21 cellular contexts compared by ENCODE assay signal in the genomic region with DNA sequence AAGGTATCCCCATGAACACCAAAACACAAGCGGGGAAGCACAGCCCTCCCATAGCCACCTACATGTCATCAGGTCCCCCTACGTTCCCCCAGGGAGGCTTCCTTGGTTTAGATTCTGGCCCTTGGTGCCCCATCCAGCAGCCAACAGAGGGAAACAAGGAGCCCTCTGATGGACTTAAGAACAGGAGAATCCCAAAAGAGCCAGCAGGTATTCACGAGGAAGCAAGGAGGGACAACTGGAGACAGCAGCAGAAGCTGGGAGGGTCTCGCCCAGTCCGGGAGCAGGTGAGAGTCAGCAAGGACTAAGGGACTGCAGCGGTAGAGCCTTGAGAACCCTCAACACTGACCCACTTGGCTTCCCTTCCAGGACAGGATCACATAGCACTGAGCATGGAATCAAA. TPM values are rescaled to one million over a fixed set of nuclear protein-coding genes. Genes with fewer than 3 reads are reported as not detected.
A peak's percentile ranks its signal among the peaks of the same experiment; 100 is the strongest.
DNase-seq lines count a peak whose midpoint lies in the region; ATAC-seq, FAIRE-seq and TF ChIP-seq lines count a peak whose summit lies in the region.
"Had no signal": no experiment of that assay in that cellular context is flagged by ENCODE, and none has a peak within 500 bp of the region (broad histone marks: within the 10 kb centered on the region; RNA-seq: fewer than 3 reads in every experiment).

No MANE protein-coding gene starts in this region.

- no peaks in the 10 kb centered on the region for H3K36me3 ChIP-seq in bronchial epithelial cell (ENCODE audit: control insufficient read depth, insufficient read depth, low read length)
- H3K36me3 ChIP-seq: right atrium auricular region, SJSA1 had no signal

- POLR2A ChIA-PET in AG04450 (lab: Yijun Ruan, JAX): no interaction called here

- no peaks in the 10 kb centered on the region for H3K9me3 ChIP-seq in AG04450 (ENCODE audit: control insufficient read depth, insufficient read depth, low read length)
- H3K9me3 ChIP-seq: right atrium auricular region, SJSA1 had no signal

- intact Hi-C loops in natural killer cell (cut with micrococcal nuclease): no loop called here

- FAIRE-seq in HTR-8/SVneo (lab: Jason Lieb, UNC) (peak; percentile 48), bronchial epithelial cell (lab: Jason Lieb, UNC) (no peak)

- H3K36me3 Mint-ChIP-seq in stimulated activated effector memory CD8-positive, alpha-beta T cell treated with anti-CD3 and anti-CD28 coated beads, Interleukin-12 subunit alpha, Interleukin-12 subunit beta, amount 100 ng/mL, for 72 hours: no peaks in the 10 kb centered on the region
- no peaks in the 10 kb centered on the region for H3K36me3 Mint-ChIP-seq in natural killer cell
- H3K36me3 Mint-ChIP-seq: mesothelial cell of epicardium had no signal

- TF ChIP-seq CTCF in AG04450 (IDR thresholded peaks at IDR 0.05; ENCODE audit: low read depth, low read length) (peak; percentile 28; the same call in 1 of the 2 replicates), bronchial epithelial cell (IDR thresholded peaks at IDR 0.05; ENCODE audit: insufficient read depth, low read length, severe bottlenecking) (peak; percentile 5), natural killer cell (IDR thresholded peaks at IDR 0.05) (no peak)

- H3K4me3 Mint-ChIP-seq in stimulated activated effector memory CD8-positive, alpha-beta T cell treated with anti-CD3 and anti-CD28 coated beads, Interleukin-12 subunit alpha, Interleukin-12 subunit beta, amount 100 ng/mL, for 72 hours: no peak overlapping the region
- no peak overlapping the region for H3K4me3 Mint-ChIP-seq in natural killer cell
- H3K4me3 Mint-ChIP-seq: mesothelial cell of epicardium had no signal

- no peak overlapping the region for H3K27ac Mint-ChIP-seq in stimulated activated effector memory CD8-positive, alpha-beta T cell treated with anti-CD3 and anti-CD28 coated beads, Interleukin-12 subunit alpha, Interleukin-12 subunit beta, amount 100 ng/mL, for 72 hours
- H3K27ac Mint-ChIP-seq in natural killer cell: no peak overlapping the region
- H3K27ac Mint-ChIP-seq: mesothelial cell of epicardium; stimulated activated naive CD8-positive, alpha-beta T cell treated with anti-CD3 and anti-CD28 coated beads, Interleukin-15, Interleukin-2, amounts not matched to agents 100 ng/mL and 50 ng/mL, for 24 hours had no signal

- ATAC-seq in stimulated activated effector memory CD8-positive, alpha-beta T cell treated with anti-CD3 and anti-CD28 coated beads, Interleukin-12 subunit alpha, Interleukin-12 subunit beta, amount 100 ng/mL, for 72 hours: no peak
- ATAC-seq in natural killer cell: no peak
- ATAC-seq: left cardiac atrium had no signal

- no peaks in the 10 kb centered on the region for H3K9me3 Mint-ChIP-seq in stimulated activated effector memory CD8-positive, alpha-beta T cell treated with anti-CD3 and anti-CD28 coated beads, Interleukin-12 subunit alpha, Interleukin-12 subunit beta, amount 100 ng/mL, for 72 hours
- no peaks in the 10 kb centered on the region for H3K9me3 Mint-ChIP-seq in natural killer cell
- H3K9me3 Mint-ChIP-seq: stimulated activated naive CD8-positive, alpha-beta T cell treated with anti-CD3 and anti-CD28 coated beads, Interleukin-15, Interleukin-2, amounts not matched to agents 100 ng/mL and 50 ng/mL, for 24 hours had no signal

- H3K27ac ChIP-seq in AG04450 (ENCODE audit: low read depth, low read length): no peak overlapping the region
- H3K27ac ChIP-seq: KMS-11, right atrium auricular region, SJSA1 had no signal

- peaks cover 10% of the 10 kb centered on the region for H3K4me1 Mint-ChIP-seq in stimulated activated effector memory CD8-positive, alpha-beta T cell treated with anti-CD3 and anti-CD28 coated beads, Interleukin-12 subunit alpha, Interleukin-12 subunit beta, amount 100 ng/mL, for 72 hours
- peaks cover 9 to 10% of the 10 kb centered on the region in 2 donors for H3K4me1 Mint-ChIP-seq in natural killer cell

- peaks cover 24 to 49% of the 10 kb centered on the region in 2 donors for H3K27me3 Mint-ChIP-seq in natural killer cell (ENCODE audit: low read depth in 2 of 2)

- H3K4me3 ChIP-seq in AG04450 (ENCODE audit: low read depth, low read length) (no peak overlapping the region), bronchial epithelial cell (ENCODE audit: low read depth, low read length) (no peak overlapping the region)
- H3K4me3 ChIP-seq: right atrium auricular region, SJSA1 had no signal

- no peaks in the 10 kb centered on the region for H3K27me3 ChIP-seq in AG04450 (ENCODE audit: control insufficient read depth, insufficient read depth, low read length)
- H3K27me3 ChIP-seq in bronchial epithelial cell (ENCODE audit: control insufficient read depth, insufficient read depth, low read length): no peaks in the 10 kb centered on the region
- H3K27me3 ChIP-seq: right atrium auricular region, SJSA1 had no signal

- CTCF ChIA-PET in AG04450 (lab: Charles Lee): interaction anchor here (1.5 to 3.1 kb wide), 3 partner anchors 104 to 165 kb away, joined by 3 to 89 read pairs (median 11); no protein-coding TSS in a partner anchor

- DNase-seq in AG04450 (ENCODE audit: low read depth, low spot score) (no peak), HTR-8/SVneo (ENCODE audit: insufficient read length, low spot score) (no peak), bronchial epithelial cell (ENCODE audit: low read depth) (no peak), iPS-NIHi11 (ENCODE audit: low spot score) (peak; percentile 38), NCI-H2029 treated with DMSO at 0.1 percent for 48 hours (lab: John Stamatoyannopoulos, UW) (no peak), NCI-H524 treated with DMSO at 0.1 percent for 48 hours (lab: John Stamatoyannopoulos, UW) (no peak), natural killer cell (no peak)
- DNase-seq in stimulated activated effector memory CD8-positive, alpha-beta T cell treated with anti-CD3 and anti-CD28 coated beads, Interleukin-12 subunit alpha, Interleukin-12 subunit beta, amount 100 ng/mL, for 72 hours (ENCODE audit: low spot score in 2 of 2): no peak
- DNase-seq: activated CD4-positive, CD25-positive, alpha-beta regulatory T cell treated with anti-CD3 and anti-CD28 coated beads, Interleukin-2, amount 50 U/mL, for 72 hours; central memory CD4-positive, alpha-beta T cell; DND-41; H7; left cardiac atrium; NCI-H2081; NCI-H446 treated with DMSO at 0.1 percent for 48 hours; T-helper 9 cell had no signal

RNA-seq across cellular contexts. Expression of a gene that starts 58.4 kb away (rescaled TPM):
- polyA plus RNA-seq in AG04450 (2011; rRNA removed): 29.1 and 36.1 TPM in 2 replicates
- polyA minus RNA-seq in AG04450 (2011; rRNA and poly(A)+ RNA removed): 29.1 and 36.9 TPM in 2 replicates
- 18.2 and 37.5 TPM in 2 replicates for total RNA-seq in bronchial epithelial cell
- total RNA-seq in natural killer cell: 10 to 100 TPM; 32.2 to 36.3 (median 36.3) TPM
